ENCODE assay signal across 27 cellular contexts in the genomic region with DNA sequence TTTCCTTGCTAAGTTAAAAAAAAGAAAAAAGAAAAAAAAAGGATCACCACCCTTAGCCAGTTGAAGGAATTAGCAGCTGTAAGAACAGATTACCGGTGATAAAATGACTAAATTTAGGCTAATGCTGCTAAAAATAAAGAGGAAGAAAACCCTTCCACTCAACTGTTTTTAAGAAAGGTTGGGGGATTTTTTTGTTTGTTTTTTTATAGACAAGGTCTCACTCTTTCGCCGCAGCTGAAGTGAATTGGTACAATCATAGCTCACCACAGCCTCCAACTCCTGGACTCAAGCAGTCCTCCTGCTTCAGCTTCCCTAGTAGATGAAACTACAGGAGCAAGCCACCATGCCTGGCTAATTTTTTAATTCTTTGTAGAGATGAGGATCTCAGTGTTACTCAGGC.
DNase-seq lines count a peak whose midpoint lies in the region; ATAC-seq and TF ChIP-seq lines count a peak whose summit lies in the region.
"Had no signal": no experiment of that assay in that cellular context is flagged by ENCODE, and none has a peak within 500 bp of the region (broad histone marks: within the 10 kb centered on the region; RNA-seq: fewer than 3 reads in every experiment).

No MANE protein-coding gene starts in this region.

- CTCF ChIA-PET in activated CD4-positive, alpha-beta T cell treated with anti-CD3 and anti-CD28 coated beads for 36 hours (lab: Charles Lee), result no interaction called here

- H3K4me3 ChIP-seq in MM.1S (ENCODE audit: low read length) (no peak overlapping the region), right atrium auricular region (no peak overlapping the region), left lung (no peak overlapping the region)
- H3K4me3 ChIP-seq: A549, HAP-1, tibial nerve had no signal

- peaks cover 18% of the 10 kb centered on the region for H3K27me3 Mint-ChIP-seq in activated CD4-positive, alpha-beta T cell treated with anti-CD3 and anti-CD28 coated beads for 36 hours

- no peak overlapping the region for H2AFZ ChIP-seq in MM.1S (ENCODE audit: low read length)

- no peaks in the 10 kb centered on the region for H3K36me3 Mint-ChIP-seq in activated CD4-positive, alpha-beta T cell treated with anti-CD3 and anti-CD28 coated beads for 36 hours (ENCODE audit: low read depth)
- H3K36me3 Mint-ChIP-seq: activated naive CD4-positive, alpha-beta T cell treated with anti-CD3 and anti-CD28 coated beads, Interleukin-2, amount 50 U/mL, for 72 hours; CD4-positive, CD25-positive, alpha-beta regulatory T cell had no signal

- H3K9me3 Mint-ChIP-seq in activated CD4-positive, alpha-beta T cell treated with anti-CD3 and anti-CD28 coated beads for 36 hours (ENCODE audit: low read depth), result no peaks in the 10 kb centered on the region
- H3K9me3 Mint-ChIP-seq: nephron; T-helper 2 cell treated with Interferon-gamma antibody and Interleukin-4, amounts not matched to agents 5 μg/mL and 100 μg/mL, for 36 hours had no signal

- no peak overlapping the region for H3K4me2 ChIP-seq in MM.1S (ENCODE audit: low read depth, low read length)
- H3K4me2 ChIP-seq: A549 had no signal

- H3K27ac ChIP-seq in MM.1S (ENCODE audit: low read length) (no peak overlapping the region), right atrium auricular region (no peak overlapping the region), left lung (no peak overlapping the region)
- H3K27ac ChIP-seq: A549, tibial nerve had no signal

- H3K4me1 Mint-ChIP-seq in activated CD4-positive, alpha-beta T cell treated with anti-CD3 and anti-CD28 coated beads for 36 hours, result no peaks in the 10 kb centered on the region
- H3K4me1 Mint-ChIP-seq: CD4-positive, CD25-positive, alpha-beta regulatory T cell had no signal

- H3F3A ChIP-seq in MM.1S (ENCODE audit: insufficient read depth, low read length), result 0 out of 2 replicates have a peak, but pooled peaks cover 6% of the 10 kb centered on the region

- no peak for TF ChIP-seq CTCF in MM.1S (IDR thresholded peaks at IDR 0.05; ENCODE audit: low read length)
- no peak for TF ChIP-seq CTCF in right atrium auricular region (IDR thresholded peaks at IDR 0.05)
- no peak for TF ChIP-seq CTCF in left lung (IDR thresholded peaks at IDR 0.05)

- no peaks in the 10 kb centered on the region for H3K79me2 ChIP-seq in MM.1S (ENCODE audit: low read length)

- TF ChIP-seq POLR2A in GM18505 (IDR thresholded peaks at IDR 0.05; ENCODE audit: borderline replicate concordance, extremely low read depth, insufficient read depth, insufficient read length), result no peak

- intact Hi-C loops in activated CD4-positive, alpha-beta T cell treated with anti-CD3 and anti-CD28 coated beads for 36 hours (cut with DNase I, micrococcal nuclease), result loop anchor here in 1 of 2 experiments (2.0 kb wide), 1 partner anchor 221 kb away; no protein-coding TSS in a partner anchor
- intact Hi-C loops in left lung (cut with DNase I), result loop anchor here in 1 of 2 donors (5.0 kb wide), 1 partner anchor 216 kb away; no protein-coding TSS in a partner anchor

- H3K36me3 ChIP-seq in MM.1S (replicated peaks; ENCODE audit: insufficient read depth, low read length) (no peaks in the 10 kb centered on the region), right atrium auricular region (no peaks in the 10 kb centered on the region), left lung (no peaks in the 10 kb centered on the region)
- H3K36me3 ChIP-seq: HAP-1, tibial nerve had no signal

- H3K9me3 ChIP-seq in MM.1S (replicated peaks; ENCODE audit: insufficient read depth, low read length), result no peaks in the 10 kb centered on the region
- no peaks in the 10 kb centered on the region for H3K9me3 ChIP-seq in right atrium auricular region
- H3K9me3 ChIP-seq in left lung, result no peaks in the 10 kb centered on the region
- H3K9me3 ChIP-seq: A549, HAP-1, tibial nerve had no signal

- no peaks in the 10 kb centered on the region for H4K20me1 ChIP-seq in MM.1S (ENCODE audit: insufficient read depth, low read length)

- no peak overlapping the region for H3K4me3 Mint-ChIP-seq in activated CD4-positive, alpha-beta T cell treated with anti-CD3 and anti-CD28 coated beads for 36 hours
- H3K4me3 Mint-ChIP-seq: nephron; T-helper 2 cell treated with Interferon-gamma antibody and Interleukin-4, amounts not matched to agents 5 μg/mL and 100 μg/mL, for 36 hours had no signal

- peak; percentile 39 for ATAC-seq in GM18505 (IDR thresholded peaks at IDR 0.05; ENCODE audit: unreplicated experiment)
- peak; percentile 39 for ATAC-seq in GM21526 (IDR thresholded peaks at IDR 0.05; ENCODE audit: low FRiP score, unreplicated experiment)
- ATAC-seq in HG02852 (IDR thresholded peaks at IDR 0.05; ENCODE audit: unreplicated experiment), result peak; percentile 43
- no peak for ATAC-seq in activated CD4-positive, alpha-beta T cell treated with anti-CD3 and anti-CD28 coated beads for 36 hours
- no peak for ATAC-seq in GM18867 (IDR thresholded peaks at IDR 0.05; ENCODE audit: unreplicated experiment)
- ATAC-seq in left lung, result no peak
- ATAC-seq: A549; activated naive CD4-positive, alpha-beta T cell treated with anti-CD3 and anti-CD28 coated beads, Interleukin-2, amount 50 U/mL, for 72 hours; Panc1 had no signal

- POLR2A ChIA-PET in activated CD4-positive, alpha-beta T cell treated with anti-CD3 and anti-CD28 coated beads for 36 hours (lab: Charles Lee), result no interaction called here

- no peak overlapping the region for H3K9ac ChIP-seq in MM.1S (ENCODE audit: low read length)

- H3K9me2 ChIP-seq in MM.1S (replicated peaks; ENCODE audit: insufficient read depth, low read length), result no peaks in the 10 kb centered on the region

- peaks cover 6% of the 10 kb centered on the region for H3K4me1 ChIP-seq in MM.1S (ENCODE audit: low read length)
- no peaks in the 10 kb centered on the region for H3K4me1 ChIP-seq in right atrium auricular region
- H3K4me1 ChIP-seq in left lung, result no peaks in the 10 kb centered on the region
- H3K4me1 ChIP-seq: A549, tibial nerve had no signal

- no peak overlapping the region for H3K27ac Mint-ChIP-seq in activated CD4-positive, alpha-beta T cell treated with anti-CD3 and anti-CD28 coated beads for 36 hours
- H3K27ac Mint-ChIP-seq: activated naive CD4-positive, alpha-beta T cell treated with anti-CD3 and anti-CD28 coated beads, Interleukin-2, amount 50 U/mL, for 72 hours; CD4-positive, CD25-positive, alpha-beta regulatory T cell; T-helper 2 cell treated with Interferon-gamma antibody and Interleukin-4, amounts not matched to agents 5 μg/mL and 100 μg/mL, for 36 hours had no signal

- DNase-seq in MM.1S, result peak; percentile 17
- DNase-seq in right atrium auricular region (ENCODE audit: low spot score), result no peak
- no peak for DNase-seq in activated CD4-positive, alpha-beta T cell treated with anti-CD3 and anti-CD28 coated beads for 36 hours
- no peak for DNase-seq in left lung
- DNase-seq: activated CD4-positive, alpha-beta T cell treated with anti-CD3 and anti-CD28 coated beads for 4 hours; Calu3; CD4-positive, CD25-positive, alpha-beta regulatory T cell; DMS79; GDM1; hippocampal formation; Kasumi-1; MV-4-11; NCI-H146; NCI-H345; SHP77; stimulated activated CD4-positive, alpha-beta T cell treated with anti-CD3 and anti-CD28 coated beads, Interleukin-4, amount 100 ng/mL, for 1 hour had no signal

- no peaks in the 10 kb centered on the region for H3K27me3 ChIP-seq in MM.1S (replicated peaks; ENCODE audit: insufficient read depth, low read length)
- no peaks in the 10 kb centered on the region for H3K27me3 ChIP-seq in right atrium auricular region
- no peaks in the 10 kb centered on the region for H3K27me3 ChIP-seq in left lung
- H3K27me3 ChIP-seq: tibial nerve had no signal

Comparison
In these comparisons a context has a peak if more than half of its experiments do, and no peak if none do; other contexts are left out.
1. ATAC-seq: peak in GM18505 (single experiment), GM21526 (single experiment) and HG02852 (single experiment); none in activated CD4-positive, alpha-beta T cell treated with anti-CD3 and anti-CD28 coated beads for 36 hours (single experiment), GM18867 (single experiment) and left lung (single experiment).